Comparison of ENCODE assay signal across 12 cellular contexts in genomic region chr13:27203186-27203585, GRCh38. TPM values are rescaled to one million over a fixed set of nuclear protein-coding genes. Genes with fewer than 3 reads are reported as not detected.
DNase-seq lines count a peak whose midpoint lies in the region; FAIRE-seq and TF ChIP-seq lines count a peak whose summit lies in the region.
"Had no signal": no experiment of that assay in that cellular context is flagged by ENCODE, and none has a peak within 500 bp of the region (broad histone marks: within the 10 kb centered on the region; RNA-seq: fewer than 3 reads in every experiment).

No MANE protein-coding gene starts in this region.

- no peak overlapping the region for H2BK15ac ChIP-seq in H1 (ENCODE audit: low read length)

- DNase-seq in activated CD8-positive, alpha-beta memory T cell treated with anti-CD3 and anti-CD28 coated beads, Interleukin-2, amount 50 U/mL, for 48 hours: peak; percentile 20
- DNase-seq in activated CD8-positive, alpha-beta memory T cell treated with anti-CD3 and anti-CD28 coated beads, Interleukin-2, amount 50 U/mL, for 4 hours: no peak
- peak; percentile 7 for DNase-seq in RPMI7951 (ENCODE audit: low read depth)
- DNase-seq in H1 (ENCODE audit: low read depth in 1 of 2, low spot score in 2 of 2): no peak
- DNase-seq in activated gamma-delta T cell treated with Interleukin-2 at 50 U/mL for 16 hours: no peak
- DNase-seq in posterior vena cava (ENCODE audit: low spot score): no peak
- no peak for DNase-seq in HT-29 (ENCODE audit: low spot score)
- DNase-seq: Calu3; CD8-positive, alpha-beta T cell; DMS79 treated with DMSO at 0.1 percent for 48 hours; GF-D8 had no signal

- FAIRE-seq in H1 (lab: Jason Lieb, UNC): no peak

- H3K9ac ChIP-seq in H1 (replicated peaks in 1 of 4; ENCODE audit: extremely low read depth in 1 of 4, low read depth in 3 of 4, low read length in 3 of 4): no peak overlapping the region
- H3K9ac ChIP-seq: BLaER1 treated with 17β-estradiol and CSF1 and Interleukin-3, amounts not matched to agents 10 nM and 100 nM had no signal

- no peaks in the 10 kb centered on the region for H4K20me1 ChIP-seq in H1 (replicated peaks in 1 of 2; ENCODE audit: control insufficient read depth in 1 of 2, insufficient read depth in 2 of 2, low read length in 2 of 2)
- H4K20me1 ChIP-seq: BLaER1 treated with 17β-estradiol and CSF1 and Interleukin-3, amounts not matched to agents 10 nM and 100 nM had no signal

- POLR2A ChIA-PET in H1 (lab: Charles Lee; ENCODE audit: partially characterized antibody): interaction anchor here (1.7 kb wide), 1 partner anchor 8 kb away, joined by 4 read pairs; no protein-coding TSS in a partner anchor

- no peak overlapping the region for H3K23ac ChIP-seq in H1 (ENCODE audit: insufficient read length)

- no peak overlapping the region for H2BK12ac ChIP-seq in H1 (ENCODE audit: low read depth, low read length)

- H4K8ac ChIP-seq in H1 (ENCODE audit: extremely low read depth, insufficient read depth, low read length): no peak overlapping the region

- H3K79me2 ChIP-seq in H1 (ENCODE audit: control insufficient read depth in 1 of 2, insufficient read depth in 2 of 2, low read length in 2 of 2): no peaks in the 10 kb centered on the region

- TF ChIP-seq POLR2A in H1 (IDR thresholded peaks at IDR 0.05; ENCODE audit: control extremely low read depth in 1 of 2, low read depth in 2 of 2, low read length in 2 of 2): no peak

- H3K4ac ChIP-seq in H1 (replicated peaks; ENCODE audit: insufficient read length, low read depth, low read length): no peak overlapping the region

- CTCF ChIA-PET in H1 (lab: Charles Lee; ENCODE audit: partially characterized antibody): interaction anchor here (0.9 to 1.4 kb wide), 3 partner anchors 71 to 218 kb away, joined by 3 to 4 read pairs (median 4); no protein-coding TSS in a partner anchor

- no peak overlapping the region for H3K18ac ChIP-seq in H1 (ENCODE audit: extremely low read depth, low read length)

- no peak overlapping the region for H2BK20ac ChIP-seq in H1 (ENCODE audit: low read length)

- intact Hi-C loops in posterior vena cava (cut with DNase I): no loop called here

- H2BK5ac ChIP-seq in H1 (ENCODE audit: low read depth, low read length): no peak overlapping the region

- H2AFZ ChIP-seq in H1 (ENCODE audit: low read length): peak overlapping the region; percentile 54

- H3K14ac ChIP-seq in H1 (ENCODE audit: insufficient read length): no peak overlapping the region

- H3K56ac ChIP-seq in H1 (replicated peaks; ENCODE audit: insufficient read length, low read depth, low read length): no peak overlapping the region

- no peaks in the 10 kb centered on the region for H3K27me3 ChIP-seq in H1 (replicated peaks in 1 of 4; ENCODE audit: control insufficient read depth in 3 of 4, extremely low read depth in 1 of 4, insufficient read depth in 3 of 4, low read length in 3 of 4)
- H3K27me3 ChIP-seq: BLaER1 treated with 17β-estradiol and CSF1 and Interleukin-3, amounts not matched to agents 10 nM and 100 nM had no signal

- no peaks in the 10 kb centered on the region for H3K9me3 ChIP-seq in H1 (ENCODE audit: insufficient read depth in 2 of 2, low read depth in 1 of 2, low read length in 1 of 2)
- H3K9me3 ChIP-seq: BLaER1 treated with 17β-estradiol and CSF1 and Interleukin-3, amounts not matched to agents 10 nM and 100 nM had no signal

- H3K79me1 ChIP-seq in H1 (ENCODE audit: low read depth, low read length): no peaks in the 10 kb centered on the region

- no peak overlapping the region for H3K27ac ChIP-seq in H1 (ENCODE audit: low read depth, low read length)
- H3K27ac ChIP-seq: BLaER1 treated with 17β-estradiol and CSF1 and Interleukin-3, amounts not matched to agents 10 nM and 100 nM had no signal

- no peaks in the 10 kb centered on the region for H3K23me2 ChIP-seq in H1 (ENCODE audit: low read depth, low read length)

- H3K4me2 ChIP-seq in H1 (ENCODE audit: insufficient read depth in 1 of 2, low read depth in 2 of 2, low read length in 2 of 2): no peak overlapping the region
- H3K4me2 ChIP-seq: BLaER1 treated with 17β-estradiol and CSF1 and Interleukin-3, amounts not matched to agents 10 nM and 100 nM had no signal

- no peaks in the 10 kb centered on the region for H3K4me1 ChIP-seq in H1 (replicated peaks in 1 of 4; ENCODE audit: control insufficient read depth in 3 of 4, insufficient read depth in 4 of 4, low read length in 3 of 4)
- H3K4me1 ChIP-seq: BLaER1 treated with 17β-estradiol and CSF1 and Interleukin-3, amounts not matched to agents 10 nM and 100 nM had no signal

- TF ChIP-seq CTCF in H1 (IDR thresholded peaks at IDR 0.05; ENCODE audit: control extremely low read depth in 1 of 3, insufficient read depth in 1 of 3, low read depth in 1 of 3, low read length in 3 of 3): no peak

- H2AK5ac ChIP-seq in H1 (ENCODE audit: low read depth, low read length): no peak overlapping the region

- H4K5ac ChIP-seq in H1 (ENCODE audit: insufficient read length, low read depth, low read length): no peak overlapping the region

- no peak overlapping the region for H3K4me3 ChIP-seq in H1 (ENCODE audit: extremely low read depth in 1 of 4, insufficient read depth in 2 of 4, low read depth in 3 of 4, low read length in 4 of 4)
- H3K4me3 ChIP-seq: BLaER1 treated with 17β-estradiol and CSF1 and Interleukin-3, amounts not matched to agents 10 nM and 100 nM had no signal

- no peak for TF ChIP-seq EP300 in H1 (IDR thresholded peaks at IDR 0.05; ENCODE audit: borderline replicate concordance in 1 of 2, low read depth in 2 of 2, low read length in 2 of 2)

- no peak overlapping the region for H4K91ac ChIP-seq in H1 (replicated peaks; ENCODE audit: insufficient read length, low read length)

- no peaks in the 10 kb centered on the region for H3K36me3 ChIP-seq in H1 (ENCODE audit: control insufficient read depth in 2 of 4, insufficient read depth in 4 of 4, low read length in 3 of 4)
- H3K36me3 ChIP-seq: BLaER1 treated with 17β-estradiol and CSF1 and Interleukin-3, amounts not matched to agents 10 nM and 100 nM had no signal

- WGBS in H1 (ENCODE audit: extremely low coverage in 1 of 2, insufficient coverage in 1 of 2, insufficient read length in 1 of 2, insufficient replicate concordance in 2 of 2, low coverage in 1 of 2, low lambda C conversion rate in 2 of 2, missing lambda C conversion rate in 1 of 2), 2 experiments: 97% methylated on average over 4 of the region's 4 CpGs; no CpG with 5 or more reads in 1 of the 2 experiments

- no peak overlapping the region for H2BK120ac ChIP-seq in H1 (replicated peaks; ENCODE audit: low read depth, low read length)

- TF ChIP-seq RAD21 in H1 (IDR thresholded peaks at IDR 0.05 in 1 of 2, conservative IDR thresholded peaks at IDR 0.05 in 1 of 2; ENCODE audit: low read depth in 2 of 2, low read length in 2 of 2): no peak

TF ChIP-seq in H1, 55 proteins besides CTCF, POLR2A, EP300 and RAD21 (continues in another document):
- TF ChIP-seq BACH1 (IDR thresholded peaks at IDR 0.05; ENCODE audit: low read length) (no peak), RFX5 (IDR thresholded peaks at IDR 0.05; ENCODE audit: borderline replicate concordance, low read depth, low read length) (no peak), JUN (IDR thresholded peaks at IDR 0.05; ENCODE audit: low read depth, low read length) (no peak), MAFK (IDR thresholded peaks at IDR 0.05; ENCODE audit: low read depth, low read length) (no peak), BCL11A (IDR thresholded peaks at IDR 0.05; ENCODE audit: low read depth in 2 of 2, low read length in 2 of 2) (no peak), GTF2F1 (IDR thresholded peaks at IDR 0.05; ENCODE audit: borderline replicate concordance, low read depth, low read length) (no peak), YY1 (IDR thresholded peaks at IDR 0.05; ENCODE audit: low read depth, low read length) (no peak)

RNA-seq across cellular contexts. Expression of gene USP12, which starts 31.6 kb away (rescaled TPM):
- 13.5 and 16.6 TPM in 2 replicates for total RNA-seq in RPMI7951 (2014; rRNA removed; shearing (Covaris generic))
- total RNA-seq in H1 (2021; fragmentation: NEBNext Ultra II Directional; extraction: Animal tissue kit (Norgen Biotek cat#: 25700)): 27.6 and 30.0 TPM in 2 replicates
- 2.8 and 4.0 TPM in 2 replicates for polyA plus RNA-seq in H1 (2011; rRNA removed)
- 6.8 TPM for polyA plus RNA-seq in H1 (2011; cell fraction: cytosol; rRNA removed)
- 2.8 TPM for polyA plus RNA-seq in H1 (2011; cell fraction: nucleus; rRNA removed)
- 8.6 to 19.1 TPM (median 10.3 TPM) in 4 replicates for polyA plus RNA-seq in H1 (2012, experiment 1 of 2)
- 0.83 TPM for polyA plus RNA-seq in H1 (2012, experiment 2 of 2)
- 19.5 TPM for polyA plus RNA-seq in H1 (2013, experiment 1 of 2)
- polyA plus RNA-seq in H1 (2013, experiment 2 of 2): 19.4 TPM
- 9.0 and 14.8 TPM in 2 replicates for polyA minus RNA-seq in H1 (2011; rRNA and poly(A)+ RNA removed)
- polyA minus RNA-seq in H1 (2011; cell fraction: cytosol; rRNA and poly(A)+ RNA removed): 8.9 TPM
- polyA minus RNA-seq in H1 (2011; cell fraction: nucleus; rRNA and poly(A)+ RNA removed): 33.1 TPM
- 10 to 100 TPM; 40.3 to 94.3 TPM for total RNA-seq in posterior vena cava
- total RNA-seq in HT-29 (2014; rRNA removed; shearing (Covaris generic)): 18.7 and 19.4 TPM in 2 replicates

RNA-seq across cellular contexts. Expression of gene RPL21, which starts 48.2 kb away (rescaled TPM):
- total RNA-seq in RPMI7951 (2014; rRNA removed; shearing (Covaris generic)): 909 and 1,010 TPM in 2 replicates
- 1,233 and 1,283 TPM in 2 replicates for total RNA-seq in H1 (2021; fragmentation: NEBNext Ultra II Directional; extraction: Animal tissue kit (Norgen Biotek cat#: 25700))
- 329 and 624 TPM in 2 replicates for polyA plus RNA-seq in H1 (2011; rRNA removed)
- 1,115 TPM for polyA plus RNA-seq in H1 (2011; cell fraction: cytosol; rRNA removed)
- 249 TPM for polyA plus RNA-seq in H1 (2011; cell fraction: nucleus; rRNA removed)
- polyA plus RNA-seq in H1 (2012, experiment 1 of 2): 908 to 2,019 TPM (median 1,325 TPM) in 4 replicates
- polyA plus RNA-seq in H1 (2012, experiment 2 of 2): 1,153 TPM
- polyA plus RNA-seq in H1 (2013, experiment 1 of 2): 2,859 TPM
- polyA plus RNA-seq in H1 (2013, experiment 2 of 2): 2,776 TPM
- 93.0 and 207 TPM in 2 replicates for polyA minus RNA-seq in H1 (2011; rRNA and poly(A)+ RNA removed)
- 183 TPM for polyA minus RNA-seq in H1 (2011; cell fraction: cytosol; rRNA and poly(A)+ RNA removed)
- polyA minus RNA-seq in H1 (2011; cell fraction: nucleus; rRNA and poly(A)+ RNA removed): 327 TPM
- total RNA-seq in posterior vena cava: 100 to 1,000 TPM; 904 to 954 TPM
- 1,125 and 1,306 TPM in 2 replicates for total RNA-seq in HT-29 (2014; rRNA removed; shearing (Covaris generic))

Comparison
In these comparisons a context has a peak if more than half of its experiments do, and no peak if none do; other contexts are left out.
1. DNase-seq: peak in activated CD8-positive, alpha-beta memory T cell treated with anti-CD3 and anti-CD28 coated beads, Interleukin-2, amount 50 U/mL, for 48 hours (single experiment) and RPMI7951 (single experiment); none in activated CD8-positive, alpha-beta memory T cell treated with anti-CD3 and anti-CD28 coated beads, Interleukin-2, amount 50 U/mL, for 4 hours (single experiment), H1 (0 of 2), activated gamma-delta T cell treated with Interleukin-2 at 50 U/mL for 16 hours (single experiment), posterior vena cava (single experiment) and HT-29 (single experiment).